ENCODE assay signal across 1 cellular context in the genomic region with DNA sequence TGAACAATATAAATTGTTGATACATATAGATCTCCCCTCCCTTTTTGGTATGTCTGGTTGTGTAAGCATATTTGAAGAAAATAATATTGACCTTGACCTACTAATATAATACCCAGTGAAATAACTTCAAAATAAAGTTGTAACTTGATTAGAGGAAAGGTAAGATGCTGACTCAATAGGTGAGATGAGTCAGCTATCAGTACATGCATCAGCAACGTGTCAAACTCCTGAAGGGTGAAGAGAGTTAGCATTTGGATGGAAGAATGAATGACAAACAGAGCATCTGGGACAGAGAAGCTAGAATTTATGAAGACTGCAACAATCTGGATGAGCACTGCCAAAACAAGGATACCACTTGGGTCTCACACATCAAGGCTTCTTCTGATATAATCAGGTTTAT.
TF ChIP-seq lines count a peak whose summit lies in the region.

No MANE protein-coding gene starts in this region.

TF ChIP-seq in K562, 482 proteins besides CTCF, POLR2A, EP300 and RAD21 (continued from another document):
- no peak for TF ChIP-seq ZNF318 (IDR thresholded peaks at IDR 0.05; ENCODE audit: borderline replicate concordance in 1 of 2, low read depth in 1 of 2)
